8 cellular contexts compared by ENCODE assay signal in genomic region chr6:144653885-144654505, GRCh38.
A peak's percentile ranks its signal among the peaks of the same experiment; 100 is the strongest.
DNase-seq lines count a peak whose midpoint lies in the region; ATAC-seq and TF ChIP-seq lines count a peak whose summit lies in the region.

No MANE protein-coding gene starts in this region.

- H4K20me1 ChIP-seq in OCI-LY3 (ENCODE audit: insufficient read depth, low read length): no peaks in the 10 kb centered on the region

- H3K27me3 ChIP-seq in OCI-LY3 (ENCODE audit: low read depth, low read length): no peaks in the 10 kb centered on the region

- H3K4me3 Mint-ChIP-seq in activated T-cell treated with anti-CD3 and anti-CD28 coated beads, Interleukin-2, amount 50 U/mL, for 24 hours: peak overlapping the region; percentile 27
- peak overlapping the region; percentile 3 to 11 for H3K4me3 Mint-ChIP-seq in stimulated activated naive CD8-positive, alpha-beta T cell treated with anti-CD3 and anti-CD28 coated beads, Interleukin-15, amount 100 ng/mL, for 72 hours

- no peak for DNase-seq in activated T-cell treated with anti-CD3 and anti-CD28 coated beads, Interleukin-2, amount 50 U/mL, for 24 hours
- DNase-seq in activated T-cell treated with anti-CD3 and anti-CD28 coated beads, Interleukin-2, amount 50 U/mL, for 1 hour: no peak
- no peak for DNase-seq in stimulated activated naive CD8-positive, alpha-beta T cell treated with anti-CD3 and anti-CD28 coated beads, Interleukin-15, amount 100 ng/mL, for 72 hours
- DNase-seq in ecto neural progenitor cell (ENCODE audit: low spot score) (no peak), mesenteric fat pad (ENCODE audit: low spot score) (no peak)
- DNase-seq in activated CD4-positive, alpha-beta T cell treated with anti-CD3 and anti-CD28 coated beads for 1 hour: no peak

- no peak overlapping the region for H3K9ac ChIP-seq in OCI-LY3 (ENCODE audit: low read length)

- no peaks in the 10 kb centered on the region for H3K27me3 Mint-ChIP-seq in activated T-cell treated with anti-CD3 and anti-CD28 coated beads, Interleukin-2, amount 50 U/mL, for 24 hours
- H3K27me3 Mint-ChIP-seq in stimulated activated naive CD8-positive, alpha-beta T cell treated with anti-CD3 and anti-CD28 coated beads, Interleukin-15, amount 100 ng/mL, for 72 hours: no peaks in the 10 kb centered on the region

- H3K36me3 Mint-ChIP-seq in activated T-cell treated with anti-CD3 and anti-CD28 coated beads, Interleukin-2, amount 50 U/mL, for 24 hours (ENCODE audit: low read depth): peaks cover 8% of the 10 kb centered on the region

- peaks cover 57% of the 10 kb centered on the region for H3K4me1 Mint-ChIP-seq in activated T-cell treated with anti-CD3 and anti-CD28 coated beads, Interleukin-2, amount 50 U/mL, for 24 hours (ENCODE audit: low read depth)
- peaks cover 30% of the 10 kb centered on the region for H3K4me1 Mint-ChIP-seq in stimulated activated naive CD8-positive, alpha-beta T cell treated with anti-CD3 and anti-CD28 coated beads, Interleukin-15, amount 100 ng/mL, for 72 hours

- H3K79me2 ChIP-seq in OCI-LY3 (ENCODE audit: low read length): no peaks in the 10 kb centered on the region

- TF ChIP-seq CTCF in OCI-LY3 (IDR thresholded peaks at IDR 0.05; ENCODE audit: low read depth, low read length): no peak

- no peak overlapping the region for H3K27ac ChIP-seq in OCI-LY3 (ENCODE audit: low read length)

- no peak overlapping the region for H2AFZ ChIP-seq in OCI-LY3 (ENCODE audit: low read depth, low read length)

- no peaks in the 10 kb centered on the region for H3K36me3 ChIP-seq in OCI-LY3 (replicated peaks; ENCODE audit: low read depth, low read length)

- peak; percentile 91 for ATAC-seq in HG02759 (IDR thresholded peaks at IDR 0.05; ENCODE audit: unreplicated experiment)
- ATAC-seq in stimulated activated naive CD8-positive, alpha-beta T cell treated with anti-CD3 and anti-CD28 coated beads, Interleukin-15, amount 100 ng/mL, for 72 hours: peak; percentile 90

- peak overlapping the region; percentile 64 for H3K4me2 ChIP-seq in OCI-LY3 (ENCODE audit: low read length)

- H3K4me1 ChIP-seq in OCI-LY3 (ENCODE audit: low read length): peaks cover 9% of the 10 kb centered on the region

- peak overlapping the region; percentile 42; the same call in 1 of the 2 replicates for H3K4me3 ChIP-seq in OCI-LY3 (ENCODE audit: low read length)

- H3K9me3 ChIP-seq in OCI-LY3 (ENCODE audit: insufficient read depth, low read length): no peaks in the 10 kb centered on the region

- peak overlapping the region; percentile 82 for H3K27ac Mint-ChIP-seq in activated T-cell treated with anti-CD3 and anti-CD28 coated beads, Interleukin-2, amount 50 U/mL, for 24 hours
- peak overlapping the region in 1 of 2 donors; percentile 2 for H3K27ac Mint-ChIP-seq in stimulated activated naive CD8-positive, alpha-beta T cell treated with anti-CD3 and anti-CD28 coated beads, Interleukin-15, amount 100 ng/mL, for 72 hours

- H3K9me3 Mint-ChIP-seq in activated T-cell treated with anti-CD3 and anti-CD28 coated beads, Interleukin-2, amount 50 U/mL, for 24 hours: peaks cover 4% of the 10 kb centered on the region
- H3K9me3 Mint-ChIP-seq in stimulated activated naive CD8-positive, alpha-beta T cell treated with anti-CD3 and anti-CD28 coated beads, Interleukin-15, amount 100 ng/mL, for 72 hours: peaks cover 6 to 7% of the 10 kb centered on the region in 2 donors
